In genomic region chr17:78019976-78020716, GRCh38 we compare ENCODE assay signal across 14 cellular contexts.
DNase-seq lines count a peak whose midpoint lies in the region; ATAC-seq and TF ChIP-seq lines count a peak whose summit lies in the region.
"Had no signal": no experiment of that assay in that cellular context is flagged by ENCODE, and none has a peak within 500 bp of the region (broad histone marks: within the 10 kb centered on the region; RNA-seq: fewer than 3 reads in every experiment).

No MANE protein-coding gene starts in this region.

- H3K27me3 ChIP-seq in gastroesophageal sphincter: no peaks in the 10 kb centered on the region
- H3K27me3 ChIP-seq: heart right ventricle had no signal

- peaks cover 0 to 27% of the 10 kb centered on the region in 2 donors for H3K36me3 ChIP-seq in gastroesophageal sphincter

- TF ChIP-seq POLR2A in gastroesophageal sphincter (IDR thresholded peaks at IDR 0.05): no peak

- no peak for TF ChIP-seq EP300 in gastroesophageal sphincter (IDR thresholded peaks at IDR 0.05)

- no peak for TF ChIP-seq CTCF in gastroesophageal sphincter (IDR thresholded peaks at IDR 0.05)

- ATAC-seq in GM21528 (IDR thresholded peaks at IDR 0.05; ENCODE audit: low FRiP score, unreplicated experiment) (peak; percentile 49), T-cell (replicated peaks in 1 of 4) (no peak), GM21367 (IDR thresholded peaks at IDR 0.05; ENCODE audit: unreplicated experiment) (no peak), gastroesophageal sphincter (no peak)

- H3K27ac ChIP-seq in substantia nigra (ENCODE audit: low read depth, low read length, poor library complexity, severe bottlenecking) (no peak overlapping the region), gastroesophageal sphincter (peak overlapping the region in 1 of 4 donors; percentile 4)
- H3K27ac ChIP-seq: A549 had no signal

- peaks cover 0 to 62% (median 0%) of the 10 kb centered on the region in 3 donors for H3K4me1 ChIP-seq in gastroesophageal sphincter
- H3K4me1 ChIP-seq: A549 had no signal

- peak overlapping the region; percentile 45 for H3K4me3 Mint-ChIP-seq in activated CD4-positive, alpha-beta T cell treated with anti-CD3 and anti-CD28 coated beads, Interleukin-2, amount 10 ng/mL, durations not matched to agents 7 days and 5 days
- peak overlapping the region; percentile 28 to 42 (median 29) for H3K4me3 Mint-ChIP-seq in T-cell

- no peaks in the 10 kb centered on the region for H3K9me3 ChIP-seq in gastroesophageal sphincter
- H3K9me3 ChIP-seq: A549, heart right ventricle had no signal

- no peak for DNase-seq in activated CD4-positive, alpha-beta T cell treated with anti-CD3 and anti-CD28 coated beads, Interleukin-2, amount 10 ng/mL, durations not matched to agents 7 days and 5 days
- DNase-seq in activated CD4-positive, alpha-beta T cell treated with anti-CD3 and anti-CD28 coated beads for 4 hours: no peak
- DNase-seq in T-cell (no peak), renal cortical epithelial cell (ENCODE audit: low read depth) (peak; percentile 30), substantia nigra (lab: John Stamatoyannopoulos, UW) (no peak)
- DNase-seq: activated CD4-positive, alpha-beta T cell treated with anti-CD3 and anti-CD28 coated beads, Interleukin-2, amount 50 U/mL, for 4 hours; heart right ventricle; left ventricle myocardium superior; NCI-H187 treated with DMSO at 0.1 percent for 48 hours had no signal

- peaks cover 30% of the 10 kb centered on the region for H3K4me1 Mint-ChIP-seq in activated CD4-positive, alpha-beta T cell treated with anti-CD3 and anti-CD28 coated beads, Interleukin-2, amount 10 ng/mL, durations not matched to agents 7 days and 5 days
- peaks cover 28 to 37% (median 30%) of the 10 kb centered on the region in 3 donors for H3K4me1 Mint-ChIP-seq in T-cell

- no peaks in the 10 kb centered on the region for H3K9me3 Mint-ChIP-seq in activated CD4-positive, alpha-beta T cell treated with anti-CD3 and anti-CD28 coated beads, Interleukin-2, amount 10 ng/mL, durations not matched to agents 7 days and 5 days
- H3K9me3 Mint-ChIP-seq in T-cell: no peaks in the 10 kb centered on the region
- H3K9me3 Mint-ChIP-seq: IgD-negative memory B cell had no signal

- 91 to 94% methylated on average over 5 to 6 of the region's 6 CpGs for WGBS in gastroesophageal sphincter (ENCODE audit: low coverage in 1 of 2), 2 donors

- POLR2A ChIA-PET in activated CD4-positive, alpha-beta T cell treated with anti-CD3 and anti-CD28 coated beads, Interleukin-2, amount 10 ng/mL, durations not matched to agents 7 days and 5 days (lab: Charles Lee): interaction anchor here (0.6 to 1.0 kb wide), 3 partner anchors 62 to 69 kb away, joined by 3 read pairs; partner anchors contain the start of gene TNRC6C
- POLR2A ChIA-PET in T-cell (lab: Charles Lee): interaction anchor here (0.5 to 1.2 kb wide), 3 partner anchors 44 to 1013 kb away, joined by 3 to 5 read pairs (median 3); partner anchors contain the start of gene TNRC6C (in 1 of the 2)

- H3K36me3 Mint-ChIP-seq in activated CD4-positive, alpha-beta T cell treated with anti-CD3 and anti-CD28 coated beads, Interleukin-2, amount 10 ng/mL, durations not matched to agents 7 days and 5 days (ENCODE audit: low read depth): peaks cover 3% of the 10 kb centered on the region
- peaks cover 12% of the 10 kb centered on the region for H3K36me3 Mint-ChIP-seq in T-cell

- peak overlapping the region; percentile 82 for H3K27ac Mint-ChIP-seq in activated CD4-positive, alpha-beta T cell treated with anti-CD3 and anti-CD28 coated beads, Interleukin-2, amount 10 ng/mL, durations not matched to agents 7 days and 5 days
- H3K27ac Mint-ChIP-seq in T-cell: peak overlapping the region; percentile 65 to 76

- no peak overlapping the region for H3K4me3 ChIP-seq in gastroesophageal sphincter
- H3K4me3 ChIP-seq: A549, heart right ventricle had no signal

- CTCF ChIA-PET in activated CD4-positive, alpha-beta T cell treated with anti-CD3 and anti-CD28 coated beads, Interleukin-2, amount 10 ng/mL, durations not matched to agents 7 days and 5 days (lab: Charles Lee): interaction anchor here (1.2 to 1.7 kb wide), 4 partner anchors 20 to 478 kb away, joined by 3 to 5 read pairs (median 4); no protein-coding TSS in a partner anchor
- CTCF ChIA-PET in T-cell (lab: Charles Lee): interaction anchor here (0.6 to 2.9 kb wide), 11 partner anchors 8 to 951 kb away, joined by 3 to 13 read pairs (median 4); no protein-coding TSS in a partner anchor

- no peaks in the 10 kb centered on the region for H3K27me3 Mint-ChIP-seq in activated CD4-positive, alpha-beta T cell treated with anti-CD3 and anti-CD28 coated beads, Interleukin-2, amount 10 ng/mL, durations not matched to agents 7 days and 5 days
- H3K27me3 Mint-ChIP-seq in T-cell: no peaks in the 10 kb centered on the region
- H3K27me3 Mint-ChIP-seq: IgD-negative memory B cell had no signal
